9 cellular contexts compared by ENCODE assay signal in the genomic region with DNA sequence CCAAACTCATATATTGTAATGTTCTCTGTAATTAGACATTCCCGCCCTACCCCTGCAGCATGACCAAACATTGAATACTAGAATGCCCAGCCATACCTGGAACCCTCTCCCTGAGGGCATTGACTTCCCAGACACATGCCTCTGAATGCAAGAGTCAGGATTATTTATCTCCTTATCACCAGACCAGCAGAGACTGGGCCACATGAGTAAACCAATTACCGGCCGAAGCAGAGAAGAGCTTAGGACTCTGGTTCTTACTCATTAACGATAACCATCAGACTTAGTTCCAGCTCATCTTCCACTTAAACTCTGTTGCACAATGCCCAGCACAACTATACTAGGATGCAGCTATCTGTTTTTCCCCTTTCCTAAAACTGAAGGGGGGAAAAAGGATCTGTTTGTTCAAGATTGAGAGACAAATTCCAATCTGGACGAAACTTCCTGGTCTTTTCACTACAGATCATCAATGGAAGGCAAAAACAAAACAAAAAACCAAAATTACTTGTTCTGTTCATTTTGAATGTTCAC.
A peak's percentile ranks its signal among the peaks of the same experiment; 100 is the strongest.
DNase-seq lines count a peak whose midpoint lies in the region; ATAC-seq and TF ChIP-seq lines count a peak whose summit lies in the region.
"Had no signal": no experiment of that assay in that cellular context is flagged by ENCODE, and none has a peak within 500 bp of the region (broad histone marks: within the 10 kb centered on the region; RNA-seq: fewer than 3 reads in every experiment).

No MANE protein-coding gene starts in this region.

- intact Hi-C loops in activated CD4-positive, alpha-beta T cell treated with anti-CD3 and anti-CD28 coated beads for 36 hours (cut with DNase I, micrococcal nuclease): no loop called here
- intact Hi-C loops in mucosa of descending colon (cut with DNase I, micrococcal nuclease): no loop called here

- H3K4me1 Mint-ChIP-seq in activated CD4-positive, alpha-beta T cell treated with anti-CD3 and anti-CD28 coated beads for 36 hours: peaks cover 70% of the 10 kb centered on the region
- H3K4me1 Mint-ChIP-seq in T-cell: peaks cover 73 to 85% (median 74%) of the 10 kb centered on the region in 3 donors

- no peak for TF ChIP-seq CTCF in mucosa of descending colon (IDR thresholded peaks at IDR 0.05)

- no peaks in the 10 kb centered on the region for H3K27me3 Mint-ChIP-seq in activated CD4-positive, alpha-beta T cell treated with anti-CD3 and anti-CD28 coated beads for 36 hours
- H3K27me3 Mint-ChIP-seq in T-cell: no peaks in the 10 kb centered on the region

- no peak for ATAC-seq in activated CD4-positive, alpha-beta T cell treated with anti-CD3 and anti-CD28 coated beads for 36 hours
- ATAC-seq in T-cell (replicated peaks in 1 of 4): no peak
- no peak for ATAC-seq in mucosa of descending colon
- no peak for ATAC-seq in HG03378 (IDR thresholded peaks at IDR 0.05; ENCODE audit: unreplicated experiment)

- peak overlapping the region; percentile 43 for H3K27ac Mint-ChIP-seq in activated CD4-positive, alpha-beta T cell treated with anti-CD3 and anti-CD28 coated beads for 36 hours
- peak overlapping the region; percentile 84 to 85 for H3K27ac Mint-ChIP-seq in T-cell

- H3K36me3 Mint-ChIP-seq in activated CD4-positive, alpha-beta T cell treated with anti-CD3 and anti-CD28 coated beads for 36 hours (ENCODE audit: low read depth): peaks cover 26% of the 10 kb centered on the region
- peaks cover 26% of the 10 kb centered on the region for H3K36me3 Mint-ChIP-seq in T-cell

- no peaks in the 10 kb centered on the region for H3K36me3 ChIP-seq in mucosa of descending colon (ENCODE audit: low read depth)
- H3K36me3 ChIP-seq: SJSA1 had no signal

- peak overlapping the region; percentile 21 for H3K27ac ChIP-seq in temporal lobe (ENCODE audit: low read depth, low read length)
- H3K27ac ChIP-seq: SJSA1 had no signal

- no peak overlapping the region for H3K4me3 ChIP-seq in mucosa of descending colon
- H3K4me3 ChIP-seq: SJSA1 had no signal

- H3K9me3 ChIP-seq in mucosa of descending colon: no peaks in the 10 kb centered on the region
- H3K9me3 ChIP-seq: SJSA1 had no signal

- peaks cover 3% of the 10 kb centered on the region for H3K4me1 ChIP-seq in mucosa of descending colon (ENCODE audit: low read depth)

- DNase-seq in activated CD4-positive, alpha-beta T cell treated with anti-CD3 and anti-CD28 coated beads for 36 hours: no peak
- no peak for DNase-seq in activated CD4-positive, alpha-beta T cell treated with anti-CD3 and anti-CD28 coated beads, Interleukin-2, amount 50 U/mL, for 1 hour
- DNase-seq in T-cell (no peak), iPS-NIHi11 (ENCODE audit: low spot score) (peak; percentile 19), mucosa of descending colon (no peak)
- no peak for DNase-seq in stimulated activated CD4-positive, alpha-beta T cell treated with anti-CD3 and anti-CD28 coated beads, Interleukin-2, amount 100 ng/mL, for 24 hours

- no peaks in the 10 kb centered on the region for H3K9me3 Mint-ChIP-seq in activated CD4-positive, alpha-beta T cell treated with anti-CD3 and anti-CD28 coated beads for 36 hours (ENCODE audit: low read depth)
- no peaks in the 10 kb centered on the region for H3K9me3 Mint-ChIP-seq in T-cell

- CTCF ChIA-PET in activated CD4-positive, alpha-beta T cell treated with anti-CD3 and anti-CD28 coated beads for 36 hours (lab: Charles Lee): interaction anchor here (1.3 to 1.5 kb wide), 3 partner anchors 10 to 93 kb away, joined by 3 to 5 read pairs (median 4); no protein-coding TSS in a partner anchor
- CTCF ChIA-PET in T-cell (lab: Charles Lee): interaction anchor here in 1 of 2 donors (1.0 to 1.5 kb wide), 3 partner anchors 7 to 68 kb away, joined by 3 to 4 read pairs (median 3); no protein-coding TSS in a partner anchor

- H3K4me3 Mint-ChIP-seq in activated CD4-positive, alpha-beta T cell treated with anti-CD3 and anti-CD28 coated beads for 36 hours: no peak overlapping the region
- no peak overlapping the region for H3K4me3 Mint-ChIP-seq in T-cell

- POLR2A ChIA-PET in activated CD4-positive, alpha-beta T cell treated with anti-CD3 and anti-CD28 coated beads for 36 hours (lab: Charles Lee): no interaction called here
- POLR2A ChIA-PET in T-cell (lab: Charles Lee): no interaction called here
